Comparison of ENCODE assay signal across 8 cellular contexts in genomic region chr7:20331912-20332317, GRCh38. TPM values are rescaled to one million over a fixed set of nuclear protein-coding genes. Genes with fewer than 3 reads are reported as not detected.
DNase-seq lines count a peak whose midpoint lies in the region; ATAC-seq and TF ChIP-seq lines count a peak whose summit lies in the region.

No MANE protein-coding gene starts in this region.

- DNase-seq in NCI-H1417 treated with DMSO at 0.1 percent for 48 hours (lab: John Stamatoyannopoulos, UW) (peak; percentile 11), natural killer cell (no peak), NCI-H526 treated with DMSO at 0.1 percent for 48 hours (lab: John Stamatoyannopoulos, UW) (no peak)
- DNase-seq in stimulated activated CD4-positive, alpha-beta T cell treated with anti-CD3 and anti-CD28 coated beads, Interleukin-4, amount 100 ng/mL, for 24 hours = no peak

- intact Hi-C loops in natural killer cell (cut with micrococcal nuclease) = no loop called here

- peak overlapping the region; percentile 72 for H3K4me3 Mint-ChIP-seq in natural killer cell

- peaks cover 15% of the 10 kb centered on the region for H3K4me1 ChIP-seq in BLaER1
- peaks cover 10 to 25% of the 10 kb centered on the region in 2 donors for H3K4me1 ChIP-seq in duodenal mucosa (ENCODE audit: control insufficient read depth in 1 of 2, insufficient read depth in 2 of 2, low read length in 2 of 2)

- H3K27ac ChIP-seq in BLaER1 = no peak overlapping the region
- H3K27ac ChIP-seq in duodenal mucosa (ENCODE audit: low read depth, low read length) = peak overlapping the region; percentile 92

- H3K4me1 Mint-ChIP-seq in natural killer cell = peaks cover 4 to 15% of the 10 kb centered on the region in 2 donors

- peaks cover 52% of the 10 kb centered on the region for H3K27me3 ChIP-seq in BLaER1
- no peaks in the 10 kb centered on the region for H3K27me3 ChIP-seq in duodenal mucosa (ENCODE audit: control insufficient read depth in 1 of 2, insufficient read depth in 2 of 2, low read length in 2 of 2)

- TF ChIP-seq CTCF in natural killer cell (IDR thresholded peaks at IDR 0.05) = no peak

- H3K4me3 ChIP-seq in BLaER1 (peak overlapping the region; percentile 69), duodenal mucosa (ENCODE audit: low read depth in 1 of 2, low read length in 2 of 2) (peak overlapping the region; percentile 85 to 96)

- H3K27ac Mint-ChIP-seq in natural killer cell = no peak overlapping the region

- H3K9ac ChIP-seq in BLaER1 = no peak overlapping the region
- H3K9ac ChIP-seq in duodenal mucosa (ENCODE audit: low read depth in 1 of 2, low read length in 2 of 2) = peak overlapping the region; percentile 86 to 89

- peaks cover 20% of the 10 kb centered on the region for H4K20me1 ChIP-seq in BLaER1

- peak overlapping the region; percentile 86 for H3K4me2 ChIP-seq in BLaER1

- no peaks in the 10 kb centered on the region for H3K9me3 ChIP-seq in BLaER1
- no peaks in the 10 kb centered on the region for H3K9me3 ChIP-seq in duodenal mucosa (ENCODE audit: control insufficient read depth in 1 of 2, low read length in 2 of 2)

- H3K36me3 ChIP-seq in BLaER1 (no peaks in the 10 kb centered on the region), duodenal mucosa (ENCODE audit: control insufficient read depth in 1 of 2, insufficient read depth in 2 of 2, low read length in 2 of 2) (no peaks in the 10 kb centered on the region)

- no peaks in the 10 kb centered on the region for H3K36me3 Mint-ChIP-seq in natural killer cell

- no peaks in the 10 kb centered on the region for H3K9me3 Mint-ChIP-seq in natural killer cell

- peaks cover 25 to 32% of the 10 kb centered on the region in 2 donors for H3K27me3 Mint-ChIP-seq in natural killer cell (ENCODE audit: low read depth in 2 of 2)

- no peak for ATAC-seq in natural killer cell
- no peak for ATAC-seq in GM21360 (IDR thresholded peaks at IDR 0.05; ENCODE audit: unreplicated experiment)
- no peak for ATAC-seq in GM18502 (IDR thresholded peaks at IDR 0.05; ENCODE audit: poor library complexity, unreplicated experiment)

RNA-seq across cellular contexts. Expression of gene ITGB8, which starts 1.2 kb away (rescaled TPM):
- total RNA-seq in natural killer cell = 10 to 100 TPM in 1 of 3 donors, under 1 TPM in 1, not detected in 1; 0.39 to 12.8 TPM
